19 cellular contexts compared by ENCODE assay signal in the genomic region with DNA sequence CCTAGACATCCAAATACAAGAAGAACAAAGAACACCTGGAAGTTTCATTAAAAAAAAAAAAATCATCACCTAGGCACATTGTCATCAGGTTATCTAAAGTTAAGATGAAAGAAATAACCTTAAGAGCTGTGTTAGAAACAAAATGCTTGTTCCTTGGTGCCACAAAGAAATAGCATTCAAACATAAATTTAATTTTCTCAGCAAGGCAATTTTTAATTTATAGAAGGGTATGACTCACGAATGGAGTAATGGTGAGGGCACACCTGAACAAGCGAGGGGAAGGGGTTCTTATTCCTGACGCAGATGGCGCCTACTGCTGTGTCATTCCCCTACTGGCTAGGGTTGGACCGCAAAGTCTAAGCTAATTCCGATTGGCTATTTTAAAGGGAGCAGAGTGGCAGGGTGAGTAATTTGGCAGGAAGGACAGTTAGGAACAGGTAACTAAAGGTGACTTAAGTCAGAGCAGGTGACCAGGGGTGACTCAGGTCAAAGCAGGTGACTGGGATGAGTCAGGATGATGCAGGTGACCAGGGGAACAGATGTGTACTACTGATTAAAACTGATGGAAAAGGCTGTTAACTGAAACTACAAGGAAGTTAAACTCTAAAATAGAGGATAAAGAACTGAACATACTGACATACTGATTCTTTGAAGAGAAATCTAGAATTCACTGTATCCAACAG. TPM values are rescaled to one million over a fixed set of nuclear protein-coding genes. Genes with fewer than 3 reads are reported as not detected.
DNase-seq lines count a peak whose midpoint lies in the region; ATAC-seq, FAIRE-seq and TF ChIP-seq lines count a peak whose summit lies in the region.
"Had no signal": no experiment of that assay in that cellular context is flagged by ENCODE, and none has a peak within 500 bp of the region (broad histone marks: within the 10 kb centered on the region; RNA-seq: fewer than 3 reads in every experiment).

No MANE protein-coding gene starts in this region.

- POLR2A ChIA-PET in GM12878 (lab: Charles Lee) = no interaction called here

- 69% methylated on average over 6 of the region's 6 CpGs for WGBS in GM12878 (ENCODE audit: insufficient coverage, insufficient replicate concordance, low lambda C conversion rate, missing lambda C conversion rate)
- 85 to 90% methylated on average over 6 of the region's 6 CpGs for WGBS in body of pancreas, 2 donors

- TF ChIP-seq EP300 in GM12878 (IDR thresholded peaks at IDR 0.05; ENCODE audit: borderline replicate concordance in 1 of 2, control insufficient read depth in 1 of 2, low read depth in 2 of 2, low read length in 2 of 2) = no peak

- H4K20me1 ChIP-seq in GM12878 (ENCODE audit: control insufficient read depth, insufficient read depth) = no peaks in the 10 kb centered on the region
- H4K20me1 ChIP-seq: BLaER1 had no signal

- H2AFZ ChIP-seq in GM12878 (ENCODE audit: control insufficient read depth, low read depth, low read length) = no peak overlapping the region
- H2AFZ ChIP-seq: GM23338 had no signal

- TF ChIP-seq POLR2A in GM12878 (IDR thresholded peaks at IDR 0.05; ENCODE audit: low read depth, low read length) (no peak), body of pancreas (IDR thresholded peaks at IDR 0.05) (no peak)

- no peak for TF ChIP-seq CTCF in GM12878 (IDR thresholded peaks at IDR 0.05 in 2 of 3, conservative IDR thresholded peaks at IDR 0.05 in 1 of 3; ENCODE audit: control insufficient read depth in 2 of 3, extremely low read depth in 1 of 3, insufficient read depth in 1 of 3, low read depth in 3 of 3, low read length in 3 of 3)
- no peak for TF ChIP-seq CTCF in body of pancreas (IDR thresholded peaks at IDR 0.05)

- RAD21 ChIA-PET in GM12878 (lab: Charles Lee; ENCODE audit: unreplicated experiment) = no interaction called here

- peak; percentile 80 for DNase-seq in DMS53 (lab: John Stamatoyannopoulos, UW)
- DNase-seq in GM12878 (ENCODE audit: low read depth, low spot score) = no peak
- DNase-seq in kidney tubule cell (ENCODE audit: low spot score) = peak; percentile 53
- DNase-seq in body of pancreas = no peak
- no peak for DNase-seq in DMS79 (lab: John Stamatoyannopoulos, UW)
- DNase-seq: Caco-2; CD4-positive, CD25-positive, alpha-beta regulatory T cell; CD8-positive, alpha-beta T cell; DMS153; DND-41; H9 had no signal

- no peaks in the 10 kb centered on the region for H3K79me2 ChIP-seq in GM12878 (ENCODE audit: control insufficient read depth, insufficient read depth, low read length)

- no peak overlapping the region for H3K9ac ChIP-seq in GM12878 (ENCODE audit: control insufficient read depth, insufficient read depth, low read length)
- H3K9ac ChIP-seq: BLaER1 had no signal

- SMC1A ChIA-PET in GM12878 (lab: Charles Lee; ENCODE audit: uncharacterized antibody, unreplicated experiment) = interaction anchor here (0.6 to 0.7 kb wide), 2 partner anchors 121 to 612 kb away, joined by 3 read pairs; no protein-coding TSS in a partner anchor

- no peaks in the 10 kb centered on the region for H3K4me1 ChIP-seq in GM12878 (ENCODE audit: control insufficient read depth, insufficient read depth, low read length)
- no peaks in the 10 kb centered on the region for H3K4me1 ChIP-seq in body of pancreas
- H3K4me1 ChIP-seq: BLaER1, Caco-2 had no signal

- BruUV-seq in GM12878 (replicated peaks; lab: Mats Ljungman, UMichigan) = no TSS peak

- intact Hi-C loops in GM12878 (cut with micrococcal nuclease; ENCODE audit: unreplicated experiment) = no loop called here
- intact Hi-C loops in body of pancreas (cut with DNase I) = no loop called here

- H3K36me3 ChIP-seq in GM12878 (ENCODE audit: control insufficient read depth in 2 of 2, insufficient read depth in 2 of 2, low read length in 1 of 2) (no peaks in the 10 kb centered on the region), body of pancreas (replicated peaks in 1 of 2; ENCODE audit: insufficient read depth in 1 of 2, low read depth in 2 of 2) (no peaks in the 10 kb centered on the region)
- H3K36me3 ChIP-seq: BLaER1 had no signal

- ATAC-seq in GM12878 = no peak
- ATAC-seq in body of pancreas = no peak
- ATAC-seq in GM19023 (IDR thresholded peaks at IDR 0.05; ENCODE audit: unreplicated experiment) = no peak
- ATAC-seq: CD8-positive, alpha-beta T cell; GM23338; HCT116 had no signal

- H3K27ac ChIP-seq in GM12878 (ENCODE audit: control insufficient read depth, insufficient read depth) = no peak overlapping the region
- no peak overlapping the region for H3K27ac ChIP-seq in body of pancreas
- H3K27ac ChIP-seq: 22Rv1, BLaER1, C4-2B had no signal

- H3K4me3 ChIP-seq in GM12878 = no peak overlapping the region
- no peak overlapping the region for H3K4me3 ChIP-seq in body of pancreas
- H3K4me3 ChIP-seq: BLaER1, GM23338 had no signal

- in situ Hi-C loops in GM12878 (cut with MboI) = no loop called here

- H3K27me3 ChIP-seq in GM12878 (replicated peaks in 1 of 2; ENCODE audit: control insufficient read depth in 2 of 2, insufficient read depth in 2 of 2, low read length in 1 of 2) = no peaks in the 10 kb centered on the region
- no peaks in the 10 kb centered on the region for H3K27me3 ChIP-seq in body of pancreas
- H3K27me3 ChIP-seq: BLaER1 had no signal

- peak; percentile 41 for FAIRE-seq in GM12878 (lab: Jason Lieb, UNC)
- FAIRE-seq: A204.1, G401.6 had no signal

- no peak for TF ChIP-seq RAD21 in GM12878 (IDR thresholded peaks at IDR 0.05; ENCODE audit: insufficient read depth, low read depth, low read length)

- CTCF ChIA-PET in GM12878 (lab: Yijun Ruan, JAX) = no interaction called here

- no peaks in the 10 kb centered on the region; the same call in 2 of the 3 replicates for H3K9me3 ChIP-seq in GM12878 (replicated peaks; ENCODE audit: control insufficient read depth, insufficient read depth, low read length)
- H3K9me3 ChIP-seq in body of pancreas = no peaks in the 10 kb centered on the region

- no peak overlapping the region for H3K4me2 ChIP-seq in GM12878 (ENCODE audit: control insufficient read depth, insufficient read depth)
- H3K4me2 ChIP-seq: BLaER1, GM23338 had no signal

TF ChIP-seq in GM12878, 131 proteins besides CTCF, POLR2A, EP300 and RAD21:
- no peak for TF ChIP-seq GATAD2B (conservative IDR thresholded peaks at IDR 0.05; ENCODE audit: low read depth)
- TF ChIP-seq MEF2B (IDR thresholded peaks at IDR 0.05; ENCODE audit: partially characterized antibody, poor library complexity, severe bottlenecking) = no peak
- TF ChIP-seq EGR1 (IDR thresholded peaks at IDR 0.05; ENCODE audit: borderline replicate concordance in 1 of 2, low read depth in 2 of 2, low read length in 2 of 2) = no peak
- TF ChIP-seq, protein P1, sequence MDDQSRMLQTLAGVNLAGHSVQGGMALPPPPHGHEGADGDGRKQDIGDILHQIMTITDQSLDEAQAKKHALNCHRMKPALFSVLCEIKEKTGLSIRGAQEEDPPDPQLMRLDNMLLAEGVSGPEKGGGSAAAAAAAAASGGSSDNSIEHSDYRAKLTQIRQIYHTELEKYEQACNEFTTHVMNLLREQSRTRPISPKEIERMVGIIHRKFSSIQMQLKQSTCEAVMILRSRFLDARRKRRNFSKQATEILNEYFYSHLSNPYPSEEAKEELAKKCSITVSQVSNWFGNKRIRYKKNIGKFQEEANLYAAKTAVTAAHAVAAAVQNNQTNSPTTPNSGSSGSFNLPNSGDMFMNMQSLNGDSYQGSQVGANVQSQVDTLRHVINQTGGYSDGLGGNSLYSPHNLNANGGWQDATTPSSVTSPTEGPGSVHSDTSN (IDR thresholded peaks at IDR 0.05; ENCODE audit: insufficient replicate concordance, low read depth, low read length) = no peak
- no peak for TF ChIP-seq SUZ12 (IDR thresholded peaks at IDR 0.05; ENCODE audit: unreplicated experiment)
- no peak for TF ChIP-seq POU2F2 (IDR thresholded peaks at IDR 0.05; ENCODE audit: borderline replicate concordance, low read depth, low read length)
- no peak for TF ChIP-seq NR2C1 (IDR thresholded peaks at IDR 0.05)
- TF ChIP-seq, protein P2, sequence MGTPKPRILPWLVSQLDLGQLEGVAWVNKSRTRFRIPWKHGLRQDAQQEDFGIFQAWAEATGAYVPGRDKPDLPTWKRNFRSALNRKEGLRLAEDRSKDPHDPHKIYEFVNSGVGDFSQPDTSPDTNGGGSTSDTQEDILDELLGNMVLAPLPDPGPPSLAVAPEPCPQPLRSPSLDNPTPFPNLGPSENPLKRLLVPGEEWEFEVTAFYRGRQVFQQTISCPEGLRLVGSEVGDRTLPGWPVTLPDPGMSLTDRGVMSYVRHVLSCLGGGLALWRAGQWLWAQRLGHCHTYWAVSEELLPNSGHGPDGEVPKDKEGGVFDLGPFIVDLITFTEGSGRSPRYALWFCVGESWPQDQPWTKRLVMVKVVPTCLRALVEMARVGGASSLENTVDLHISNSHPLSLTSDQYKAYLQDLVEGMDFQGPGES (IDR thresholded peaks at IDR 0.05) = no peak
- TF ChIP-seq ZBED1 (IDR thresholded peaks at IDR 0.05; ENCODE audit: borderline replicate concordance) = no peak
- TF ChIP-seq MEF2A (IDR thresholded peaks at IDR 0.05; ENCODE audit: insufficient read depth, low read depth, low read length) = no peak
- no peak for TF ChIP-seq CBX3 (IDR thresholded peaks at IDR 0.05; ENCODE audit: borderline replicate concordance, low read depth)
- no peak for TF ChIP-seq IKZF1 (conservative IDR thresholded peaks at IDR 0.05)
- no peak for TF ChIP-seq FOS (IDR thresholded peaks at IDR 0.05; ENCODE audit: borderline replicate concordance, extremely low read depth, insufficient read length)

RNA-seq across cellular contexts. Expression of a gene that starts 30.0 kb away (rescaled TPM):
- 84.2 and 88.5 TPM in 2 replicates for total RNA-seq in GM12878 (2013; cell fraction: nucleolus; rRNA removed)
- total RNA-seq in GM12878 (2014; rRNA removed) = 27.3 and 36.7 TPM in 2 replicates
- 29.2 and 31.0 TPM in 2 replicates for total RNA-seq in GM12878 (2014; rRNA removed; fragmentation: Illumina TruSeq; extraction: Trizol)
- total RNA-seq in GM12878 (2021) = 29.7 and 31.3 TPM in 2 replicates
- 13.2 TPM for polyA plus RNA-seq in GM12878 (2011; ENCODE audit: low read depth)
- polyA plus RNA-seq in GM12878 (2011; rRNA removed) = 24.2 and 28.7 TPM in 2 replicates
- 15.6 and 17.9 TPM in 2 replicates for polyA plus RNA-seq in GM12878 (2011; cell fraction: cytosol; rRNA removed)
- polyA plus RNA-seq in GM12878 (2011; cell fraction: nucleus; rRNA removed) = 6.7 and 6.9 TPM in 2 replicates
- 20.9 and 24.4 TPM in 2 replicates for polyA plus RNA-seq in GM12878 (2012)
- polyA plus RNA-seq in GM12878 (2014; fragmentation: Illumina TruSeq; extraction: Trizol) = 28.1 and 37.3 TPM in 2 replicates
- polyA plus RNA-seq in GM12878 (2014; fragmentation: Nextera tagmentation; extraction: Ambion mirVana) = 10 to 100 TPM; 11.1 to 11.4 TPM
- polyA plus RNA-seq in GM12878 (2014; rRNA removed) = 14.7 and 17.6 TPM in 2 replicates
- polyA plus RNA-seq in GM12878 (2016; fragmentation: Nextera tagmentation; extraction: Ambion mirVana) = 10 to 100 TPM; 43.5 to 45.1 TPM
- 36.0 and 47.6 TPM in 2 replicates for polyA minus RNA-seq in GM12878 (2011; rRNA and poly(A)+ RNA removed)
- polyA minus RNA-seq in GM12878 (2011; cell fraction: cytosol; rRNA and poly(A)+ RNA removed) = 12.0 and 13.9 TPM in 2 replicates
- 4.1 and 7.4 TPM in 2 replicates for polyA minus RNA-seq in GM12878 (2011; cell fraction: nucleus; rRNA and poly(A)+ RNA removed)
- total RNA-seq in body of pancreas = 10 to 100 TPM in 1 of 2 donors, 1 to 10 TPM in 1; 9.2 to 11.4 TPM

Comparison
In these comparisons a context has a peak if more than half of its experiments do, and no peak if none do; other contexts are left out.
1. DNase-seq: peak in DMS53 (single experiment) and kidney tubule cell (single experiment); none in GM12878 (single experiment), body of pancreas (0 of 4) and DMS79 (single experiment).